ENCODE assay signal across 9 cellular contexts in the genomic region with DNA sequence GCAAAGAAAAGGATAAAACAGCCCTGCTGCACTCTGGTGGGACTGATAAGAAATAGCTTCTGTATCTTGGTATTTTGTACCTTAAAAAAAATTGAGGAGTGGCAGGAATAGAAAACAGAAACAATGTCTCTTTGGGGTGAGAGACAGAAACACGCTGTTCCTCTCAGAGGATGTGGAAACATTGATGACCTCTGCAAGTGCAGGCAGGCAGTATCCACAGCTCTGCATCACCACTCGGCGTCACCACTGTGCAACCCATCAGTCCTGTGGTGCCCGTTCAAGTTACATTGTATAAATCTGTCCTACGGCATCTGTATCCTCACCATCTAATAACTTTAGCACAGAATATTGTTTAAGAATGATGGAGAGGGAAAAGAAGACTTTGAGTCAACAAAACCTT.
DNase-seq lines count a peak whose midpoint lies in the region; ATAC-seq, FAIRE-seq and TF ChIP-seq lines count a peak whose summit lies in the region.
"Had no signal": no experiment of that assay in that cellular context is flagged by ENCODE, and none has a peak within 500 bp of the region (broad histone marks: within the 10 kb centered on the region; RNA-seq: fewer than 3 reads in every experiment).

No MANE protein-coding gene starts in this region.

- no peak overlapping the region for H2AFZ ChIP-seq in GM12878 (ENCODE audit: control insufficient read depth, low read depth, low read length)

- H3K9me3 ChIP-seq in DOHH2 (ENCODE audit: control insufficient read depth, insufficient read depth, low read length) (no peaks in the 10 kb centered on the region), GM12878 (replicated peaks; ENCODE audit: control insufficient read depth, insufficient read depth, low read length) (no peaks in the 10 kb centered on the region), left lung (peaks cover 0 to 3% of the 10 kb centered on the region in 2 donors), HAP-1 (no peaks in the 10 kb centered on the region; the same call in 1 of the 2 replicates)
- H3K9me3 ChIP-seq: breast epithelium had no signal

- DNase-seq in GM12878 (ENCODE audit: low read depth, low spot score) (no peak), left lung (peak in 1 of 2 donors; percentile 49), HAP-1 (ENCODE audit: low spot score in 2 of 2) (no peak), DMS153 (lab: John Stamatoyannopoulos, UW) (no peak)
- DNase-seq in activated T-helper 2 cell treated with anti-CD3 and anti-CD28 coated beads, Interferon-gamma antibody, Interleukin-2, Interleukin-4, amounts not matched to agents 10 μg/mL and 5 μg/mL and 100 μg/mL, durations not matched to agents 14 hours and 24 hours and 36 hours (ENCODE audit: low spot score): no peak

- TF ChIP-seq CTCF in DOHH2 (IDR thresholded peaks at IDR 0.05; ENCODE audit: low read depth, low read length, poor library complexity, severe bottlenecking) (no peak), GM12878 (IDR thresholded peaks at IDR 0.05 in 2 of 3, conservative IDR thresholded peaks at IDR 0.05 in 1 of 3; ENCODE audit: control insufficient read depth in 2 of 3, extremely low read depth in 1 of 3, insufficient read depth in 1 of 3, low read depth in 3 of 3, low read length in 3 of 3) (no peak), left lung (IDR thresholded peaks at IDR 0.05) (no peak)

- H3K9ac ChIP-seq in GM12878 (ENCODE audit: control insufficient read depth, insufficient read depth, low read length): no peak overlapping the region

- H3K27me3 ChIP-seq in DOHH2 (ENCODE audit: control insufficient read depth, low read length): no peaks in the 10 kb centered on the region
- H3K27me3 ChIP-seq in GM12878 (replicated peaks in 1 of 2; ENCODE audit: control insufficient read depth in 2 of 2, insufficient read depth in 2 of 2, low read length in 1 of 2): no peaks in the 10 kb centered on the region
- H3K27me3 ChIP-seq in left lung: no peaks in the 10 kb centered on the region
- H3K27me3 ChIP-seq in HAP-1 (ENCODE audit: low read depth): no peaks in the 10 kb centered on the region
- H3K27me3 ChIP-seq: breast epithelium had no signal

- no TSS peak for BruUV-seq in GM12878 (replicated peaks; lab: Mats Ljungman, UMichigan)

- no peak for FAIRE-seq in GM12878 (lab: Jason Lieb, UNC)

- H3K4me3 Mint-ChIP-seq in activated T-helper 2 cell treated with anti-CD3 and anti-CD28 coated beads, Interferon-gamma antibody, Interleukin-2, Interleukin-4, amounts not matched to agents 10 μg/mL and 5 μg/mL and 100 μg/mL, durations not matched to agents 14 hours and 24 hours and 36 hours (ENCODE audit: low read depth): no peak overlapping the region

- RAD21 ChIA-PET in GM12878 (lab: Charles Lee; ENCODE audit: unreplicated experiment): no interaction called here

- TF ChIP-seq RAD21 in GM12878 (IDR thresholded peaks at IDR 0.05; ENCODE audit: insufficient read depth, low read depth, low read length): no peak

- H3K79me2 ChIP-seq in DOHH2 (ENCODE audit: control insufficient read depth, low read length): no peaks in the 10 kb centered on the region
- H3K79me2 ChIP-seq in GM12878 (ENCODE audit: control insufficient read depth, insufficient read depth, low read length): no peaks in the 10 kb centered on the region

- peaks cover 4% of the 10 kb centered on the region for H3K9me3 Mint-ChIP-seq in activated T-helper 2 cell treated with anti-CD3 and anti-CD28 coated beads, Interferon-gamma antibody, Interleukin-2, Interleukin-4, amounts not matched to agents 10 μg/mL and 5 μg/mL and 100 μg/mL, durations not matched to agents 14 hours and 24 hours and 36 hours

- intact Hi-C loops in GM12878 (cut with micrococcal nuclease; ENCODE audit: unreplicated experiment) (no loop called here), left lung (cut with DNase I) (no loop called here)
- intact Hi-C loops in activated T-helper 2 cell treated with anti-CD3 and anti-CD28 coated beads, Interferon-gamma antibody, Interleukin-2, Interleukin-4, amounts not matched to agents 10 μg/mL and 5 μg/mL and 100 μg/mL, durations not matched to agents 14 hours and 24 hours and 36 hours (cut with micrococcal nuclease): no loop called here

- CTCF ChIA-PET in GM12878 (lab: Yijun Ruan, JAX): no interaction called here

- in situ Hi-C loops in GM12878 (cut with MboI): no loop called here
- in situ Hi-C loops in HAP-1 (cut with MboI; ENCODE audit: low sequenced_read_pairs): no loop called here

- no peaks in the 10 kb centered on the region for H3K9me2 ChIP-seq in DOHH2 (replicated peaks; ENCODE audit: control insufficient read depth, low read length)

- no peaks in the 10 kb centered on the region for H3K27me3 Mint-ChIP-seq in activated T-helper 2 cell treated with anti-CD3 and anti-CD28 coated beads, Interferon-gamma antibody, Interleukin-2, Interleukin-4, amounts not matched to agents 10 μg/mL and 5 μg/mL and 100 μg/mL, durations not matched to agents 14 hours and 24 hours and 36 hours (ENCODE audit: low read depth)

- ATAC-seq in HG02623 (IDR thresholded peaks at IDR 0.05; ENCODE audit: unreplicated experiment) (peak; percentile 55), GM12878 (peak; percentile 64), left lung (peak; percentile 77), HG03280 (IDR thresholded peaks at IDR 0.05; ENCODE audit: unreplicated experiment) (no peak)

- WGBS in GM12878 (ENCODE audit: insufficient coverage, insufficient replicate concordance, low lambda C conversion rate, missing lambda C conversion rate): 32% methylated on average over 5 of the region's 5 CpGs

- H3K36me3 Mint-ChIP-seq in activated T-helper 2 cell treated with anti-CD3 and anti-CD28 coated beads, Interferon-gamma antibody, Interleukin-2, Interleukin-4, amounts not matched to agents 10 μg/mL and 5 μg/mL and 100 μg/mL, durations not matched to agents 14 hours and 24 hours and 36 hours (ENCODE audit: low read depth): no peaks in the 10 kb centered on the region

- TF ChIP-seq POLR2A in GM12878 (IDR thresholded peaks at IDR 0.05; ENCODE audit: low read depth, low read length): no peak

- peak overlapping the region; percentile 60; the same call in 1 of the 2 replicates for H3K4me2 ChIP-seq in DOHH2 (ENCODE audit: low read length)
- no peak overlapping the region for H3K4me2 ChIP-seq in GM12878 (ENCODE audit: control insufficient read depth, insufficient read depth)

- SMC1A ChIA-PET in GM12878 (lab: Charles Lee; ENCODE audit: uncharacterized antibody, unreplicated experiment): no interaction called here

- H3K4me3 ChIP-seq in DOHH2 (ENCODE audit: low read length): no peak overlapping the region
- H3K4me3 ChIP-seq in GM12878: no peak overlapping the region
- H3K4me3 ChIP-seq in left lung: no peak overlapping the region
- H3K4me3 ChIP-seq in HAP-1: no peak overlapping the region
- H3K4me3 ChIP-seq: breast epithelium had no signal

- H3K36me3 ChIP-seq in DOHH2 (ENCODE audit: control insufficient read depth, low read length): no peaks in the 10 kb centered on the region
- H3K36me3 ChIP-seq in GM12878 (ENCODE audit: control insufficient read depth in 2 of 2, insufficient read depth in 2 of 2, low read length in 1 of 2): no peaks in the 10 kb centered on the region
- no peaks in the 10 kb centered on the region for H3K36me3 ChIP-seq in left lung
- no peaks in the 10 kb centered on the region for H3K36me3 ChIP-seq in HAP-1 (replicated peaks)
- H3K36me3 ChIP-seq: breast epithelium had no signal

- H3K27ac ChIP-seq in DOHH2 (ENCODE audit: low read depth, low read length): no peak overlapping the region
- no peak overlapping the region for H3K27ac ChIP-seq in GM12878 (ENCODE audit: control insufficient read depth, insufficient read depth)
- no peak overlapping the region for H3K27ac ChIP-seq in left lung
- H3K27ac ChIP-seq: breast epithelium had no signal

- H3F3A ChIP-seq in DOHH2 (ENCODE audit: control insufficient read depth, insufficient read depth): peaks cover 10% of the 10 kb centered on the region; the same call in 1 of the 2 replicates

- no peak overlapping the region for H3K27ac Mint-ChIP-seq in activated T-helper 2 cell treated with anti-CD3 and anti-CD28 coated beads, Interferon-gamma antibody, Interleukin-2, Interleukin-4, amounts not matched to agents 10 μg/mL and 5 μg/mL and 100 μg/mL, durations not matched to agents 14 hours and 24 hours and 36 hours

- H4K20me1 ChIP-seq in DOHH2 (ENCODE audit: control insufficient read depth, insufficient read depth, low read depth, low read length): no peaks in the 10 kb centered on the region
- no peaks in the 10 kb centered on the region for H4K20me1 ChIP-seq in GM12878 (ENCODE audit: control insufficient read depth, insufficient read depth)

- no peaks in the 10 kb centered on the region for H3K4me1 Mint-ChIP-seq in activated T-helper 2 cell treated with anti-CD3 and anti-CD28 coated beads, Interferon-gamma antibody, Interleukin-2, Interleukin-4, amounts not matched to agents 10 μg/mL and 5 μg/mL and 100 μg/mL, durations not matched to agents 14 hours and 24 hours and 36 hours (ENCODE audit: low read depth)

- TF ChIP-seq EP300 in GM12878 (IDR thresholded peaks at IDR 0.05; ENCODE audit: borderline replicate concordance in 1 of 2, control insufficient read depth in 1 of 2, low read depth in 2 of 2, low read length in 2 of 2): no peak

- peaks cover 31% of the 10 kb centered on the region for H3K4me1 ChIP-seq in DOHH2 (ENCODE audit: control insufficient read depth, low read length)
- H3K4me1 ChIP-seq in GM12878 (ENCODE audit: control insufficient read depth, insufficient read depth, low read length): no peaks in the 10 kb centered on the region
- H3K4me1 ChIP-seq in left lung: peaks cover 0 to 23% of the 10 kb centered on the region in 2 donors
- peaks cover 4% of the 10 kb centered on the region; the same call in 1 of the 2 replicates for H3K4me1 ChIP-seq in HAP-1

- POLR2A ChIA-PET in GM12878 (lab: Charles Lee): interaction anchor here (0.5 kb wide), 1 partner anchor 58 kb away, joined by 3 read pairs; no protein-coding TSS in a partner anchor

TF ChIP-seq in GM12878, 131 proteins besides CTCF, POLR2A, EP300 and RAD21 (continues in another document):
- TF ChIP-seq, protein P1, sequence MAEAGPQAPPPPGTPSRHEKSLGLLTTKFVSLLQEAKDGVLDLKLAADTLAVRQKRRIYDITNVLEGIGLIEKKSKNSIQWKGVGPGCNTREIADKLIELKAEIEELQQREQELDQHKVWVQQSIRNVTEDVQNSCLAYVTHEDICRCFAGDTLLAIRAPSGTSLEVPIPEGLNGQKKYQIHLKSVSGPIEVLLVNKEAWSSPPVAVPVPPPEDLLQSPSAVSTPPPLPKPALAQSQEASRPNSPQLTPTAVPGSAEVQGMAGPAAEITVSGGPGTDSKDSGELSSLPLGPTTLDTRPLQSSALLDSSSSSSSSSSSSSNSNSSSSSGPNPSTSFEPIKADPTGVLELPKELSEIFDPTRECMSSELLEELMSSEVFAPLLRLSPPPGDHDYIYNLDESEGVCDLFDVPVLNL (IDR thresholded peaks at IDR 0.05; ENCODE audit: low read depth, low read length): no peak
- TF ChIP-seq, protein P2, sequence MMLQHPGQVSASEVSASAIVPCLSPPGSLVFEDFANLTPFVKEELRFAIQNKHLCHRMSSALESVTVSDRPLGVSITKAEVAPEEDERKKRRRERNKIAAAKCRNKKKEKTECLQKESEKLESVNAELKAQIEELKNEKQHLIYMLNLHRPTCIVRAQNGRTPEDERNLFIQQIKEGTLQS (IDR thresholded peaks at IDR 0.05; ENCODE audit: borderline replicate concordance, extremely low read depth, low read depth, low read length): no peak
- TF ChIP-seq CBFB (IDR thresholded peaks at IDR 0.05; ENCODE audit: low read depth): no peak
